Comparison of ENCODE assay signal across 1 cellular context in genomic region chr2:46439582-46439981, GRCh38.
TF ChIP-seq lines count a peak whose summit lies in the region.

No MANE protein-coding gene starts in this region.

TF ChIP-seq in GM12878, 131 proteins besides CTCF, POLR2A, EP300 and RAD21:
- peak; percentile 71 for TF ChIP-seq ZNF384 (IDR thresholded peaks at IDR 0.05; ENCODE audit: borderline replicate concordance, low read depth, low read length)
- TF ChIP-seq IKZF2 (IDR thresholded peaks at IDR 0.05) = peak; percentile 15 to 28; a peak in 2 of 4 replicates
- TF ChIP-seq BHLHE40 (IDR thresholded peaks at IDR 0.05; ENCODE audit: borderline replicate concordance in 1 of 2, low read depth in 2 of 2, low read length in 1 of 2) = peak; percentile 38 to 54; a peak in 2 of 4 replicates
- peak; percentile 57; the same call in 1 of the 2 replicates for TF ChIP-seq NR2F1 (conservative IDR thresholded peaks at IDR 0.05)
- no peak for TF ChIP-seq YY1 (IDR thresholded peaks at IDR 0.05; ENCODE audit: low read depth, low read length)
- no peak for TF ChIP-seq IRF3 (IDR thresholded peaks at IDR 0.05)
- TF ChIP-seq MEF2B (IDR thresholded peaks at IDR 0.05; ENCODE audit: partially characterized antibody, poor library complexity, severe bottlenecking) = peak; percentile 76
- TF ChIP-seq NBN (IDR thresholded peaks at IDR 0.05) = 0 out of 2 replicates have a peak, but pooled peaks have one; percentile 27
- 0 out of 2 replicates have a peak, but pooled peaks have one; percentile 32 for TF ChIP-seq CHD2 (IDR thresholded peaks at IDR 0.05; ENCODE audit: borderline replicate concordance, low read depth, low read length)
- peak; percentile 70; the same call in 1 of the 2 replicates for TF ChIP-seq MTA2 (IDR thresholded peaks at IDR 0.05; ENCODE audit: low read depth)
